In genomic region chr2:3423492-3424170, GRCh38 we compare ENCODE assay signal across 1 cellular context.
TF ChIP-seq lines count a peak whose summit lies in the region.

No MANE protein-coding gene starts in this region.

TF ChIP-seq in HepG2, 621 proteins besides CTCF, POLR2A, EP300 and RAD21 (continued from another document):
- TF ChIP-seq ZNF609 (CRISPR knock-in tag; IDR thresholded peaks at IDR 0.05; ENCODE audit: borderline replicate concordance) (no peak), ELF3 (CRISPR knock-in tag; IDR thresholded peaks at IDR 0.05) (peak; percentile 69; the same call in 1 of the 2 replicates), ZNF546 (CRISPR knock-in tag; conservative IDR thresholded peaks at IDR 0.05) (no peak), GPN1 (CRISPR knock-in tag; IDR thresholded peaks at IDR 0.05; ENCODE audit: borderline replicate concordance) (no peak), ZNF572 (CRISPR knock-in tag; IDR thresholded peaks at IDR 0.05) (no peak), ZNF446 (CRISPR knock-in tag; IDR thresholded peaks at IDR 0.05) (no peak), ZFAT (CRISPR knock-in tag; conservative IDR thresholded peaks at IDR 0.05) (no peak), PPARG (CRISPR knock-in tag; conservative IDR thresholded peaks at IDR 0.05) (0 out of 2 replicates have a peak, but pooled peaks have one; percentile 31), ZNF276 (CRISPR knock-in tag; IDR thresholded peaks at IDR 0.05; ENCODE audit: low read depth) (0 out of 2 replicates have a peak, but pooled peaks have one; percentile 36), ARNTL (CRISPR knock-in tag; IDR thresholded peaks at IDR 0.05) (no peak), ZNF451 (CRISPR knock-in tag; IDR thresholded peaks at IDR 0.05) (no peak), ZNF274 (CRISPR knock-in tag; IDR thresholded peaks at IDR 0.05) (peak; percentile 45; the same call in 1 of the 2 replicates), ZSCAN5A (CRISPR knock-in tag; IDR thresholded peaks at IDR 0.05; ENCODE audit: borderline replicate concordance) (no peak), ZNF296 (CRISPR knock-in tag; conservative IDR thresholded peaks at IDR 0.05) (no peak), ETV6 (CRISPR knock-in tag; conservative IDR thresholded peaks at IDR 0.05) (no peak), ZNF317 (CRISPR knock-in tag; IDR thresholded peaks at IDR 0.05) (peak; percentile 74; the same call in 1 of the 2 replicates), DR1 (CRISPR knock-in tag; IDR thresholded peaks at IDR 0.05) (no peak), MIER2 (CRISPR knock-in tag; IDR thresholded peaks at IDR 0.05) (0 out of 2 replicates have a peak, but pooled peaks have one; percentile 20), NCOA5 (CRISPR knock-in tag; IDR thresholded peaks at IDR 0.05) (no peak), MED1 (CRISPR knock-in tag; IDR thresholded peaks at IDR 0.05) (no peak), LBX2 (CRISPR knock-in tag; IDR thresholded peaks at IDR 0.05; ENCODE audit: borderline replicate concordance) (no peak), KLF12 (CRISPR knock-in tag; IDR thresholded peaks at IDR 0.05; ENCODE audit: borderline replicate concordance) (no peak), SAFB2 (CRISPR knock-in tag; IDR thresholded peaks at IDR 0.05; ENCODE audit: borderline replicate concordance, low read depth) (no peak), CBX5 (CRISPR knock-in tag; IDR thresholded peaks at IDR 0.05; ENCODE audit: borderline replicate concordance) (0 out of 2 replicates have a peak, but pooled peaks have one; percentile 42), ZNF660 (CRISPR knock-in tag; IDR thresholded peaks at IDR 0.05; ENCODE audit: borderline replicate concordance, low read depth) (no peak), MEIS2 (CRISPR knock-in tag; IDR thresholded peaks at IDR 0.05) (no peak), ZNF570 (CRISPR knock-in tag; IDR thresholded peaks at IDR 0.05; ENCODE audit: borderline replicate concordance) (no peak), CSRNP1 (CRISPR knock-in tag; IDR thresholded peaks at IDR 0.05) (no peak), ZNF768 (CRISPR knock-in tag; IDR thresholded peaks at IDR 0.05) (no peak), AHR (CRISPR knock-in tag; IDR thresholded peaks at IDR 0.05) (0 out of 2 replicates have a peak, but pooled peaks have one; percentile 69), ZNF468 (CRISPR knock-in tag; IDR thresholded peaks at IDR 0.05) (no peak)
- TF ChIP-seq, protein P1, sequence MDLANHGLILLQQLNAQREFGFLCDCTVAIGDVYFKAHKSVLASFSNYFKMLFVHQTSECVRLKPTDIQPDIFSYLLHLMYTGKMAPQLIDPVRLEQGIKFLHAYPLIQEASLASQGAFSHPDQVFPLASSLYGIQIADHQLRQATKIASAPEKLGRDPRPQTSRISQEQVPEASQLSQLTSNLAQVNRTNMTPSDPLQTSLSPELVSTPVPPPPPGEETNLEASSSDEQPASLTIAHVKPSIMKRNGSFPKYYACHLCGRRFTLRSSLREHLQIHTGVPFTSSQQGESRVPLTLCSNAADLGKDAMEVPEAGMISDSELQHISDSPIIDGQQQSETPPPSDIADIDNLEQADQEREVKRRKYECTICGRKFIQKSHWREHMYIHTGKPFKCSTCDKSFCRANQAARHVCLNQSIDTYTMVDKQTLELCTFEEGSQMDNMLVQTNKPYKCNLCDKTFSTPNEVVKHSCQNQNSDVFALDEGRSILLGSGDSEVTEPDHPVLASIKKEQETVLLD (CRISPR knock-in tag; IDR thresholded peaks at IDR 0.05; ENCODE audit: low read depth): no peak
